1 cellular context compared by ENCODE assay signal in the genomic region with DNA sequence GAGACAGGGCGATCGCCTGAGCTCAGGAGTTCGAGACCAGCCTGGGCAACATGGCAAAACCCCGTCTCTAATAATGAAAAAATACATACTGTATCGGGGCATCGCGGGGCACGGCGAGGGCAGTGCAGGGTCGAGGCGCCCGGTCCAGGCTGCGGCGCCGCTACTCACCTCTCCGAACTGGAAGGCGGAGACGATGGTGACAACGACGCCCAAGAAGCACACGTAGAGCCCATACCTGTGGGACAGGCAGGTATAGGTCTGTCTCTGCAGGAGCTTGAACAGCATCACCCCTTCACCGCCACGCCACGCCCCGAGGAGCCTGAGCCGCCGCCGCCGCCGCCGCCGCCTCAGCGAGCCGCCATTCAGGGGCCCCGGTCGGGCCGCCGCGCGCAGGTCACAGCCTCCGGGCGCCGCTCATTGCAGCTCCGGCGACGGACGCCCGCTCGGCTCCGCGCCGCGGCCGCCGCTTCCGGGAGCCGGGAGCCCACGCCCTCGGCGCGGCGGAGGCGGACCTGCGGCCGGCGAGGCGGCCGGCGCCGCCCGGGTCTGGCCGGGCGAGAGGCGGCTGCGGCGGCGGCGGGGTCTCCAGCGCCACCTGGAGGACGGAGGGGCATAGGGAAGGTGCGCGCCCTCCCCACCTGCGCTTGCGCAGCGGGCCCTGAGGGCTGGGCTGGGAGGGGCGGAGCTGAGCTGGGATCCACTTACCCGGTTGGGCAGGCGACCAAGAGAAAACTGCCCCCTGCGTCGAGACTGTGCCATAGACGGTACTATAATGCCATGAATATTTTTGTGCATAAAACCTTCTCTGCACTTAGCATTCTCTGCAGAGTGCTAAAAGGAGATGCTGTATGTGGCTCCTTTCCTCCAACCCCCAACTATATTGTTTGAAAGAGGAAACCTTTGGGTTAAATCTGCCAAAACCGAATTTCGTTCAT.
A peak's percentile ranks its signal among the peaks of the same experiment; 100 is the strongest.
TF ChIP-seq lines count a peak whose summit lies in the region.

A gene (minus strand): TSS at position 569 of the 935 bp plus-strand sequence. CDS start 284 bp downstream, at position 285.

TF ChIP-seq in K562, 482 proteins besides CTCF, POLR2A, EP300 and RAD21 (continued from another document):
- TF ChIP-seq, protein P1, sequence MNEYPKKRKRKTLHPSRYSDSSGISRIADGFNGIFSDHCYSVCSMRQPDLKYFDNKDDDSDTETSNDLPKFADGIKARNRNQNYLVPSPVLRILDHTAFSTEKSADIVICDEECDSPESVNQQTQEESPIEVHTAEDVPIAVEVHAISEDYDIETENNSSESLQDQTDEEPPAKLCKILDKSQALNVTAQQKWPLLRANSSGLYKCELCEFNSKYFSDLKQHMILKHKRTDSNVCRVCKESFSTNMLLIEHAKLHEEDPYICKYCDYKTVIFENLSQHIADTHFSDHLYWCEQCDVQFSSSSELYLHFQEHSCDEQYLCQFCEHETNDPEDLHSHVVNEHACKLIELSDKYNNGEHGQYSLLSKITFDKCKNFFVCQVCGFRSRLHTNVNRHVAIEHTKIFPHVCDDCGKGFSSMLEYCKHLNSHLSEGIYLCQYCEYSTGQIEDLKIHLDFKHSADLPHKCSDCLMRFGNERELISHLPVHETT (CRISPR knock-in tag; conservative IDR thresholded peaks at IDR 0.05 in 1 of 2, IDR thresholded peaks at IDR 0.05 in 1 of 2): peak in 1 of 2 experiments; percentile 93; a peak in 2 of 4 replicates
- TF ChIP-seq ZBED1 (IDR thresholded peaks at IDR 0.05) (0 out of 2 replicates have a peak, but pooled peaks have one; percentile 17), HDAC1 (IDR thresholded peaks at IDR 0.05) (0 out of 4 replicates have a peak, but pooled peaks of 1 of the 2 experiments have one; percentile 20), L3MBTL2 (IDR thresholded peaks at IDR 0.05) (0 out of 2 replicates have a peak, but pooled peaks have one; percentile 33), ELF1 (tag; IDR thresholded peaks at IDR 0.05) (peak; percentile 84), FIP1L1 (IDR thresholded peaks at IDR 0.05; ENCODE audit: low read depth, low read length, poor library complexity, severe bottlenecking) (peak; percentile 62), NONO (IDR thresholded peaks at IDR 0.05; ENCODE audit: low read depth in 2 of 2, low read length in 1 of 2) (peak; percentile 27 to 87), SRSF1 (IDR thresholded peaks at IDR 0.05; ENCODE audit: low read depth, low read length) (no peak), YY1 (IDR thresholded peaks at IDR 0.05; ENCODE audit: borderline replicate concordance in 1 of 3, control insufficient read depth in 1 of 3, extremely low read depth in 1 of 3, insufficient read depth in 3 of 3, insufficient read length in 1 of 3, insufficient replicate concordance in 2 of 3, low read depth in 1 of 3, low read length in 2 of 3) (peak in 2 of 3 experiments; percentile 79 to 80), HMGN3 (IDR thresholded peaks at IDR 0.05; ENCODE audit: borderline replicate concordance, extremely low read depth, insufficient read length, low read depth, low read length) (peak; percentile 91), SIN3A (IDR thresholded peaks at IDR 0.05; ENCODE audit: borderline replicate concordance in 2 of 2, control insufficient read depth in 1 of 2, low read depth in 2 of 2, low read length in 2 of 2) (0 out of 4 replicates have a peak, but pooled peaks of 1 of the 2 experiments have one; percentile 68), CBFA2T3 (IDR thresholded peaks at IDR 0.05) (no peak), CHD1 (IDR thresholded peaks at IDR 0.05; ENCODE audit: low read length) (peak; percentile 55), RB1 (IDR thresholded peaks at IDR 0.05; ENCODE audit: low read depth) (peak; percentile 97), GABPA (tag; conservative IDR thresholded peaks at IDR 0.05; ENCODE audit: low read depth) (peak; percentile 72), PHF8 (IDR thresholded peaks at IDR 0.05; ENCODE audit: borderline replicate concordance, low read length) (peak; percentile 67; the same call in 1 of the 2 replicates), ELF4 (CRISPR knock-in tag; IDR thresholded peaks at IDR 0.05) (no peak), MTA3 (IDR thresholded peaks at IDR 0.05; ENCODE audit: borderline replicate concordance) (no peak), MYC (IDR thresholded peaks at IDR 0.05; ENCODE audit: low read depth, low read length) (peak; percentile 35; the same call in 1 of the 2 replicates), MYC (CRISPR knock-in tag; IDR thresholded peaks at IDR 0.05; ENCODE audit: borderline replicate concordance, low read depth) (no peak), ETV1 (tag; conservative IDR thresholded peaks at IDR 0.05; ENCODE audit: low read depth) (0 out of 2 replicates have a peak, but pooled peaks have one; percentile 18), SMARCA4 (IDR thresholded peaks at IDR 0.05) (no peak), SMC3 (conservative IDR thresholded peaks at IDR 0.05; ENCODE audit: insufficient read depth, low read depth, low read length) (peak; percentile 65), MAZ (CRISPR knock-in tag; conservative IDR thresholded peaks at IDR 0.05 in 1 of 2, IDR thresholded peaks at IDR 0.05 in 1 of 2) (peak in 1 of 2 experiments; percentile 42; a peak in 1 of 4 replicates), PTBP1 (IDR thresholded peaks at IDR 0.05; ENCODE audit: low read depth, low read length) (no peak), ADNP (tag; IDR thresholded peaks at IDR 0.05) (peak; percentile 82), POLR2AphosphoS5 (IDR thresholded peaks at IDR 0.05; ENCODE audit: control insufficient read depth, insufficient read depth, low read depth, low read length) (peak; percentile 65), NR3C1 (CRISPR knock-in tag; IDR thresholded peaks at IDR 0.05) (no peak)
- TF ChIP-seq, protein P2, sequence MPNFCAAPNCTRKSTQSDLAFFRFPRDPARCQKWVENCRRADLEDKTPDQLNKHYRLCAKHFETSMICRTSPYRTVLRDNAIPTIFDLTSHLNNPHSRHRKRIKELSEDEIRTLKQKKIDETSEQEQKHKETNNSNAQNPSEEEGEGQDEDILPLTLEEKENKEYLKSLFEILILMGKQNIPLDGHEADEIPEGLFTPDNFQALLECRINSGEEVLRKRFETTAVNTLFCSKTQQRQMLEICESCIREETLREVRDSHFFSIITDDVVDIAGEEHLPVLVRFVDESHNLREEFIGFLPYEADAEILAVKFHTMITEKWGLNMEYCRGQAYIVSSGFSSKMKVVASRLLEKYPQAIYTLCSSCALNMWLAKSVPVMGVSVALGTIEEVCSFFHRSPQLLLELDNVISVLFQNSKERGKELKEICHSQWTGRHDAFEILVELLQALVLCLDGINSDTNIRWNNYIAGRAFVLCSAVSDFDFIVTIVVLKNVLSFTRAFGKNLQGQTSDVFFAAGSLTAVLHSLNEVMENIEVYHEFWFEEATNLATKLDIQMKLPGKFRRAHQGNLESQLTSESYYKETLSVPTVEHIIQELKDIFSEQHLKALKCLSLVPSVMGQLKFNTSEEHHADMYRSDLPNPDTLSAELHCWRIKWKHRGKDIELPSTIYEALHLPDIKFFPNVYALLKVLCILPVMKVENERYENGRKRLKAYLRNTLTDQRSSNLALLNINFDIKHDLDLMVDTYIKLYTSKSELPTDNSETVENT (CRISPR knock-in tag; IDR thresholded peaks at IDR 0.05): 0 out of 2 replicates have a peak, but pooled peaks have one; percentile 17
- TF ChIP-seq, protein P3, sequence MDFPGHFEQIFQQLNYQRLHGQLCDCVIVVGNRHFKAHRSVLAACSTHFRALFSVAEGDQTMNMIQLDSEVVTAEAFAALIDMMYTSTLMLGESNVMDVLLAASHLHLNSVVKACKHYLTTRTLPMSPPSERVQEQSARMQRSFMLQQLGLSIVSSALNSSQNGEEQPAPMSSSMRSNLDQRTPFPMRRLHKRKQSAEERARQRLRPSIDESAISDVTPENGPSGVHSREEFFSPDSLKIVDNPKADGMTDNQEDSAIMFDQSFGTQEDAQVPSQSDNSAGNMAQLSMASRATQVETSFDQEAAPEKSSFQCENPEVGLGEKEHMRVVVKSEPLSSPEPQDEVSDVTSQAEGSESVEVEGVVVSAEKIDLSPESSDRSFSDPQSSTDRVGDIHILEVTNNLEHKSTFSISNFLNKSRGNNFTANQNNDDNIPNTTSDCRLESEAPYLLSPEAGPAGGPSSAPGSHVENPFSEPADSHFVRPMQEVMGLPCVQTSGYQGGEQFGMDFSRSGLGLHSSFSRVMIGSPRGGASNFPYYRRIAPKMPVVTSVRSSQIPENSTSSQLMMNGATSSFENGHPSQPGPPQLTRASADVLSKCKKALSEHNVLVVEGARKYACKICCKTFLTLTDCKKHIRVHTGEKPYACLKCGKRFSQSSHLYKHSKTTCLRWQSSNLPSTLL (IDR thresholded peaks at IDR 0.05): no peak
- TF ChIP-seq, protein P4, sequence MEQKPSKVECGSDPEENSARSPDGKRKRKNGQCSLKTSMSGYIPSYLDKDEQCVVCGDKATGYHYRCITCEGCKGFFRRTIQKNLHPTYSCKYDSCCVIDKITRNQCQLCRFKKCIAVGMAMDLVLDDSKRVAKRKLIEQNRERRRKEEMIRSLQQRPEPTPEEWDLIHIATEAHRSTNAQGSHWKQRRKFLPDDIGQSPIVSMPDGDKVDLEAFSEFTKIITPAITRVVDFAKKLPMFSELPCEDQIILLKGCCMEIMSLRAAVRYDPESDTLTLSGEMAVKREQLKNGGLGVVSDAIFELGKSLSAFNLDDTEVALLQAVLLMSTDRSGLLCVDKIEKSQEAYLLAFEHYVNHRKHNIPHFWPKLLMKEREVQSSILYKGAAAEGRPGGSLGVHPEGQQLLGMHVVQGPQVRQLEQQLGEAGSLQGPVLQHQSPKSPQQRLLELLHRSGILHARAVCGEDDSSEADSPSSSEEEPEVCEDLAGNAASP (IDR thresholded peaks at IDR 0.05): no peak
- TF ChIP-seq, protein P5, sequence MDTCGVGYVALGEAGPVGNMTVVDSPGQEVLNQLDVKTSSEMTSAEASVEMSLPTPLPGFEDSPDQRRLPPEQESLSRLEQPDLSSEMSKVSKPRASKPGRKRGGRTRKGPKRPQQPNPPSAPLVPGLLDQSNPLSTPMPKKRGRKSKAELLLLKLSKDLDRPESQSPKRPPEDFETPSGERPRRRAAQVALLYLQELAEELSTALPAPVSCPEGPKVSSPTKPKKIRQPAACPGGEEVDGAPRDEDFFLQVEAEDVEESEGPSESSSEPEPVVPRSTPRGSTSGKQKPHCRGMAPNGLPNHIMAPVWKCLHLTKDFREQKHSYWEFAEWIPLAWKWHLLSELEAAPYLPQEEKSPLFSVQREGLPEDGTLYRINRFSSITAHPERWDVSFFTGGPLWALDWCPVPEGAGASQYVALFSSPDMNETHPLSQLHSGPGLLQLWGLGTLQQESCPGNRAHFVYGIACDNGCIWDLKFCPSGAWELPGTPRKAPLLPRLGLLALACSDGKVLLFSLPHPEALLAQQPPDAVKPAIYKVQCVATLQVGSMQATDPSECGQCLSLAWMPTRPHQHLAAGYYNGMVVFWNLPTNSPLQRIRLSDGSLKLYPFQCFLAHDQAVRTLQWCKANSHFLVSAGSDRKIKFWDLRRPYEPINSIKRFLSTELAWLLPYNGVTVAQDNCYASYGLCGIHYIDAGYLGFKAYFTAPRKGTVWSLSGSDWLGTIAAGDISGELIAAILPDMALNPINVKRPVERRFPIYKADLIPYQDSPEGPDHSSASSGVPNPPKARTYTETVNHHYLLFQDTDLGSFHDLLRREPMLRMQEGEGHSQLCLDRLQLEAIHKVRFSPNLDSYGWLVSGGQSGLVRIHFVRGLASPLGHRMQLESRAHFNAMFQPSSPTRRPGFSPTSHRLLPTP (IDR thresholded peaks at IDR 0.05; ENCODE audit: borderline replicate concordance, extremely low read depth, insufficient read length): peak; percentile 72
- TF ChIP-seq, protein P6, sequence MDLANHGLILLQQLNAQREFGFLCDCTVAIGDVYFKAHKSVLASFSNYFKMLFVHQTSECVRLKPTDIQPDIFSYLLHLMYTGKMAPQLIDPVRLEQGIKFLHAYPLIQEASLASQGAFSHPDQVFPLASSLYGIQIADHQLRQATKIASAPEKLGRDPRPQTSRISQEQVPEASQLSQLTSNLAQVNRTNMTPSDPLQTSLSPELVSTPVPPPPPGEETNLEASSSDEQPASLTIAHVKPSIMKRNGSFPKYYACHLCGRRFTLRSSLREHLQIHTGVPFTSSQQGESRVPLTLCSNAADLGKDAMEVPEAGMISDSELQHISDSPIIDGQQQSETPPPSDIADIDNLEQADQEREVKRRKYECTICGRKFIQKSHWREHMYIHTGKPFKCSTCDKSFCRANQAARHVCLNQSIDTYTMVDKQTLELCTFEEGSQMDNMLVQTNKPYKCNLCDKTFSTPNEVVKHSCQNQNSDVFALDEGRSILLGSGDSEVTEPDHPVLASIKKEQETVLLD (IDR thresholded peaks at IDR 0.05): peak; percentile 87
